21 cellular contexts compared by ENCODE assay signal in genomic region chr2:2165135-2165534, GRCh38.
"Had no signal": no experiment of that assay in that cellular context is flagged by ENCODE, and none has a peak within 500 bp of the region (broad histone marks: within the 10 kb centered on the region; RNA-seq: fewer than 3 reads in every experiment).

No MANE protein-coding gene starts in this region.

- DNase-seq: cerebellar nuclear complex; colonic mucosa; cortex of kidney; effector CD8-positive, alpha-beta T cell; effector memory CD8-positive, alpha-beta T cell; endodermal cell; foreskin keratinocyte; heart left ventricle; left cardiac atrium; left lung; left ventricle myocardium superior; lower lobe of right lung; mesenchymal stem cell; mucosa of descending colon had no signal

- H3K9me3 ChIP-seq: colonic mucosa, esophagus muscularis mucosa, gastroesophageal sphincter, heart left ventricle, left lung, lower lobe of right lung, mucosa of descending colon had no signal

- H3K36me3 Mint-ChIP-seq: mesothelial cell of epicardium had no signal

- H3K27me3 Mint-ChIP-seq: dendritic cell treated with granulocyte-macrophage colony-stimulating factor and Interleukin-4, amounts not matched to agents 40 ng/mL and 50 ng/mL, for 4 days; effector memory CD8-positive, alpha-beta T cell had no signal

- H3K27me3 ChIP-seq: colonic mucosa, foreskin keratinocyte, heart left ventricle, left lung had no signal

- H3K4me1 ChIP-seq: colonic mucosa, esophagus muscularis mucosa, foreskin keratinocyte, gastroesophageal sphincter, heart left ventricle, left lung, lower lobe of right lung had no signal

- ATAC-seq: effector memory CD8-positive, alpha-beta T cell; foreskin keratinocyte; gastroesophageal sphincter; heart left ventricle; left cardiac atrium; left lung; left ventricle myocardium superior; lower lobe of right lung; mucosa of descending colon had no signal

- H3K4me1 Mint-ChIP-seq: mesothelial cell of epicardium had no signal

- FAIRE-seq: endothelial cell of umbilical vein, keratinocyte had no signal

- H3K9me3 Mint-ChIP-seq: dendritic cell treated with granulocyte-macrophage colony-stimulating factor and Interleukin-4, amounts not matched to agents 40 ng/mL and 50 ng/mL, for 4 days; endodermal cell; mesothelial cell of epicardium had no signal

- H3K27ac Mint-ChIP-seq: dendritic cell treated with granulocyte-macrophage colony-stimulating factor and Interleukin-4, amounts not matched to agents 40 ng/mL and 50 ng/mL, for 4 days; effector memory CD8-positive, alpha-beta T cell; endodermal cell; mesothelial cell of epicardium had no signal

- H3K27ac ChIP-seq: colonic mucosa, esophagus muscularis mucosa, foreskin keratinocyte, gastroesophageal sphincter, heart left ventricle, hepatocyte, left lung, lower lobe of right lung had no signal

- H3K4me2 ChIP-seq: hepatocyte had no signal

- H3K4me3 ChIP-seq: colonic mucosa, esophagus muscularis mucosa, gastroesophageal sphincter, heart left ventricle, hepatocyte, left lung, lower lobe of right lung, mucosa of descending colon had no signal

- H3K36me3 ChIP-seq: colonic mucosa, esophagus muscularis mucosa, gastroesophageal sphincter, heart left ventricle, left lung, lower lobe of right lung had no signal

- H3K4me3 Mint-ChIP-seq: dendritic cell treated with granulocyte-macrophage colony-stimulating factor and Interleukin-4, amounts not matched to agents 40 ng/mL and 50 ng/mL, for 4 days; effector memory CD8-positive, alpha-beta T cell; endodermal cell; mesothelial cell of epicardium had no signal
